In genomic region chr1:85581802-85582686, GRCh38 we compare ENCODE assay signal across 8 cellular contexts. TPM values are rescaled to one million over a fixed set of nuclear protein-coding genes. Genes with fewer than 3 reads are reported as not detected.
A peak's percentile ranks its signal among the peaks of the same experiment; 100 is the strongest.
DNase-seq lines count a peak whose midpoint lies in the region; ATAC-seq and TF ChIP-seq lines count a peak whose summit lies in the region.

No MANE protein-coding gene starts in this region.

- ATAC-seq in body of pancreas, result no peak

- no peak for TF ChIP-seq POLR2A in body of pancreas (IDR thresholded peaks at IDR 0.05)
- TF ChIP-seq POLR2A in transverse colon (IDR thresholded peaks at IDR 0.05), result no peak

- no peak overlapping the region for H3K27ac Mint-ChIP-seq in T-helper 2 cell treated with Interferon-gamma antibody and Interleukin-4, amounts not matched to agents 5 μg/mL and 100 μg/mL, for 36 hours

- H3K27me3 ChIP-seq in body of pancreas, result no peaks in the 10 kb centered on the region
- no peaks in the 10 kb centered on the region for H3K27me3 ChIP-seq in kidney epithelial cell (ENCODE audit: control insufficient read depth, insufficient read depth, low read length)
- H3K27me3 ChIP-seq in transverse colon, result peaks cover 28% of the 10 kb centered on the region

- WGBS in body of pancreas, 2 donors, result 53 to 66% methylated on average over 21 of the region's 21 CpGs
- WGBS in transverse colon (ENCODE audit: low coverage in 1 of 2), 2 donors, result 65 to 67% methylated on average over 1 to 21 of the region's 21 CpGs

- in situ Hi-C loops in transverse colon (cut with MboI; ENCODE audit: low pct_ligation_motif_present in 1 of 4, low pct_unique_long_range_greater_than_20kb in 1 of 4, low sequenced_read_pairs in 3 of 4), result loop anchor here (25.0 kb wide), 1 partner anchor 270 kb away; no protein-coding TSS in a partner anchor

- H3K4me1 ChIP-seq in body of pancreas (peaks cover 15% of the 10 kb centered on the region), transverse colon (peaks cover 0 to 32% (median 12%) of the 10 kb centered on the region in 4 donors)

- no peaks in the 10 kb centered on the region for H3K9me3 Mint-ChIP-seq in T-helper 2 cell treated with Interferon-gamma antibody and Interleukin-4, amounts not matched to agents 5 μg/mL and 100 μg/mL, for 36 hours

- peak overlapping the region; percentile 82 to 99 (median 96) for H3K27ac ChIP-seq in body of pancreas
- peak overlapping the region; percentile 91 to 96 (median 92) for H3K27ac ChIP-seq in transverse colon

- peaks cover 12% of the 10 kb centered on the region for H3K4me1 Mint-ChIP-seq in T-helper 2 cell treated with Interferon-gamma antibody and Interleukin-4, amounts not matched to agents 5 μg/mL and 100 μg/mL, for 36 hours (ENCODE audit: low read depth)

- DNase-seq in T-helper 2 cell treated with Interferon-gamma antibody and Interleukin-4, amounts not matched to agents 5 μg/mL and 100 μg/mL, for 36 hours (ENCODE audit: low spot score), result no peak
- DNase-seq in T-helper 2 cell, result no peak
- peak; percentile 41 to 54 (median 52) for DNase-seq in body of pancreas
- no peak for DNase-seq in kidney epithelial cell (ENCODE audit: low read depth)
- DNase-seq in transverse colon, result peak; percentile 25
- no peak for DNase-seq in activated T-cell treated with anti-CD3 and anti-CD28 coated beads for 4 hours
- DNase-seq in activated CD4-positive, CD25-positive, alpha-beta regulatory T cell treated with anti-CD3 and anti-CD28 coated beads, Interleukin-2, amount 50 U/mL, for 72 hours, result no peak
- DNase-seq in NCI-H69 (lab: John Stamatoyannopoulos, UW), result no peak

- intact Hi-C loops in body of pancreas (cut with DNase I) (loop anchor here (10.0 kb wide), 1 partner anchor 277 kb away; no protein-coding TSS in a partner anchor), transverse colon (cut with DNase I; ENCODE audit: low total_unique reads) (loop anchor here (10.0 kb wide), 3 partner anchors 77 to 1123 kb away; partner anchors contain the start of gene SH3GLB1)

- peaks cover 66% of the 10 kb centered on the region for H3K27me3 Mint-ChIP-seq in T-helper 2 cell treated with Interferon-gamma antibody and Interleukin-4, amounts not matched to agents 5 μg/mL and 100 μg/mL, for 36 hours (ENCODE audit: low read depth)

- H3K36me3 ChIP-seq in body of pancreas (replicated peaks in 1 of 2; ENCODE audit: insufficient read depth in 1 of 2, low read depth in 2 of 2) (no peaks in the 10 kb centered on the region), kidney epithelial cell (ENCODE audit: control insufficient read depth, insufficient read depth, low read length) (peaks cover 4% of the 10 kb centered on the region), transverse colon (no peaks in the 10 kb centered on the region)

- TF ChIP-seq CTCF in body of pancreas (IDR thresholded peaks at IDR 0.05) (peak in 4 of 7 experiments; percentile 30 to 38 (median 34)), kidney epithelial cell (IDR thresholded peaks at IDR 0.05; ENCODE audit: insufficient read depth, low read length, poor library complexity, severe bottlenecking) (peak; percentile 35), transverse colon (IDR thresholded peaks at IDR 0.05) (peak in 4 of 5 experiments; percentile 27 to 49 (median 32))

- no peaks in the 10 kb centered on the region for H3K9me3 ChIP-seq in body of pancreas
- H3K9me3 ChIP-seq in transverse colon, result no peaks in the 10 kb centered on the region

- H3K4me3 Mint-ChIP-seq in T-helper 2 cell treated with Interferon-gamma antibody and Interleukin-4, amounts not matched to agents 5 μg/mL and 100 μg/mL, for 36 hours, result peak overlapping the region; percentile 86

- H3K4me3 ChIP-seq in body of pancreas (peak overlapping the region; percentile 11 to 82), kidney epithelial cell (ENCODE audit: low read depth, low read length) (peak overlapping the region; percentile 96), transverse colon (peak overlapping the region; percentile 39 to 90 (median 78))

- H3K36me3 Mint-ChIP-seq in T-helper 2 cell treated with Interferon-gamma antibody and Interleukin-4, amounts not matched to agents 5 μg/mL and 100 μg/mL, for 36 hours (ENCODE audit: low read depth), result no peaks in the 10 kb centered on the region

- TF ChIP-seq EP300 in transverse colon (IDR thresholded peaks at IDR 0.05; ENCODE audit: low read depth), result no peak

RNA-seq across cellular contexts. Expression of gene CCN1, which starts 1.5 kb away (rescaled TPM):
- total RNA-seq in body of pancreas (100 to 1,000 TPM in 1 of 2 donors, 10 to 100 TPM in 1; 63.3 to 135 TPM), kidney epithelial cell (167 TPM in 2 replicates), transverse colon (10 to 100 TPM; 18.6 to 79.6 (median 53.1) TPM)

Comparison
In these comparisons a context has a peak if more than half of its experiments do, and no peak if none do; other contexts are left out.
1. DNase-seq: peak in body of pancreas (4 of 4) and transverse colon (single experiment); none in T-helper 2 cell treated with Interferon-gamma antibody and Interleukin-4, amounts not matched to agents 5 μg/mL and 100 μg/mL, for 36 hours (single experiment), T-helper 2 cell (0 of 5), kidney epithelial cell (single experiment), activated T-cell treated with anti-CD3 and anti-CD28 coated beads for 4 hours (single experiment), activated CD4-positive, CD25-positive, alpha-beta regulatory T cell treated with anti-CD3 and anti-CD28 coated beads, Interleukin-2, amount 50 U/mL, for 72 hours (single experiment) and NCI-H69 (single experiment).
2. Peak in every context shown above with its lines, with median percentiles within 50 percentile points of each other: H3K4me3 ChIP-seq and CTCF ChIP-seq.